In genomic region chr1:38785285-38786039, GRCh38 we compare ENCODE assay signal across 1 cellular context.
A peak's percentile ranks its signal among the peaks of the same experiment; 100 is the strongest.
TF ChIP-seq lines count a peak whose summit lies in the region.

No MANE protein-coding gene starts in this region.

TF ChIP-seq in K562, 482 proteins besides CTCF, POLR2A, EP300 and RAD21 (continued from another document and continues in another):
- TF ChIP-seq ZNF280B (CRISPR knock-in tag; IDR thresholded peaks at IDR 0.05) (no peak), ZNF232 (CRISPR knock-in tag; IDR thresholded peaks at IDR 0.05) (no peak), KLF1 (tag; IDR thresholded peaks at IDR 0.05) (no peak), ZNF316 (IDR thresholded peaks at IDR 0.05) (no peak), ZBTB26 (CRISPR knock-in tag; IDR thresholded peaks at IDR 0.05) (no peak), SNIP1 (IDR thresholded peaks at IDR 0.05; ENCODE audit: low read depth) (no peak), THRA (IDR thresholded peaks at IDR 0.05) (no peak), ARID4B (CRISPR knock-in tag; IDR thresholded peaks at IDR 0.05) (0 out of 2 replicates have a peak, but pooled peaks have one; percentile 24), CHD2 (IDR thresholded peaks at IDR 0.05; ENCODE audit: low read depth, low read length) (no peak), ZNF717 (CRISPR knock-in tag; IDR thresholded peaks at IDR 0.05) (no peak), DACH1 (IDR thresholded peaks at IDR 0.05; ENCODE audit: partially characterized antibody) (peak; percentile 53), ARHGAP35 (IDR thresholded peaks at IDR 0.05; ENCODE audit: partially characterized antibody) (no peak), MITF (IDR thresholded peaks at IDR 0.05) (no peak), OTX1 (CRISPR knock-in tag; IDR thresholded peaks at IDR 0.05) (0 out of 2 replicates have a peak, but pooled peaks have one; percentile 32), MAZ (CRISPR knock-in tag; conservative IDR thresholded peaks at IDR 0.05 in 1 of 2, IDR thresholded peaks at IDR 0.05 in 1 of 2) (peak in 1 of 2 experiments; percentile 12; a peak in 1 of 4 replicates), PRPF4 (IDR thresholded peaks at IDR 0.05; ENCODE audit: insufficient read depth, low read depth, low read length, poor library complexity, severe bottlenecking) (no peak), SMARCB1 (IDR thresholded peaks at IDR 0.05; ENCODE audit: insufficient read length, low read depth) (no peak), BRF1 (IDR thresholded peaks at IDR 0.05; ENCODE audit: borderline replicate concordance, extremely low read depth, insufficient read length) (no peak), YBX1 (IDR thresholded peaks at IDR 0.05) (no peak), ZNF584 (CRISPR knock-in tag; IDR thresholded peaks at IDR 0.05; ENCODE audit: low read depth) (no peak), SFPQ (IDR thresholded peaks at IDR 0.05; ENCODE audit: low read depth, low read length) (no peak), ZKSCAN1 (IDR thresholded peaks at IDR 0.05; ENCODE audit: low read depth, low read length) (no peak), PHF8 (IDR thresholded peaks at IDR 0.05; ENCODE audit: borderline replicate concordance, low read length) (no peak), PRDM10 (IDR thresholded peaks at IDR 0.05; ENCODE audit: partially characterized antibody) (peak; percentile 53), ZNF121 (CRISPR knock-in tag; conservative IDR thresholded peaks at IDR 0.05) (no peak), IRF2 (CRISPR knock-in tag; IDR thresholded peaks at IDR 0.05) (no peak), ESRRB (CRISPR knock-in tag; IDR thresholded peaks at IDR 0.05; ENCODE audit: borderline replicate concordance) (no peak), PHB2 (IDR thresholded peaks at IDR 0.05; ENCODE audit: low read depth) (no peak), PPARD (CRISPR knock-in tag; IDR thresholded peaks at IDR 0.05) (no peak), SETDB1 (IDR thresholded peaks at IDR 0.05; ENCODE audit: low read length) (no peak), ZNF655 (CRISPR knock-in tag; IDR thresholded peaks at IDR 0.05) (no peak), ZNF699 (CRISPR knock-in tag; IDR thresholded peaks at IDR 0.05; ENCODE audit: insufficient replicate concordance) (no peak), ZNF324 (CRISPR knock-in tag; IDR thresholded peaks at IDR 0.05) (no peak), ZNF551 (CRISPR knock-in tag; IDR thresholded peaks at IDR 0.05) (no peak), PHF21A (IDR thresholded peaks at IDR 0.05; ENCODE audit: borderline replicate concordance, low read depth) (no peak), ZFX (CRISPR knock-in tag; IDR thresholded peaks at IDR 0.05) (no peak), ZNF512 (tag; IDR thresholded peaks at IDR 0.05) (no peak), SRSF7 (optimal IDR thresholded peaks at IDR 0.05; ENCODE audit: low read depth, low read length) (no peak), BDP1 (IDR thresholded peaks at IDR 0.05; ENCODE audit: insufficient read depth, insufficient read length) (no peak), GTF2A2 (tag; IDR thresholded peaks at IDR 0.05) (no peak), E2F4 (CRISPR knock-in tag; IDR thresholded peaks at IDR 0.05; ENCODE audit: low read depth) (no peak), ZNF124 (CRISPR knock-in tag; IDR thresholded peaks at IDR 0.05) (no peak), GTF2F1 (IDR thresholded peaks at IDR 0.05; ENCODE audit: low read depth, low read length) (no peak), ELF4 (CRISPR knock-in tag; IDR thresholded peaks at IDR 0.05) (peak; percentile 57; the same call in 1 of the 2 replicates), HDAC8 (tag; IDR thresholded peaks at IDR 0.05) (no peak), ETV5 (CRISPR knock-in tag; IDR thresholded peaks at IDR 0.05; ENCODE audit: low read depth) (no peak), ZNF165 (CRISPR knock-in tag; IDR thresholded peaks at IDR 0.05; ENCODE audit: borderline replicate concordance) (no peak)
